25 cellular contexts compared by ENCODE assay signal in genomic region chr20:276620-277495, GRCh38. TPM values are rescaled to one million over a fixed set of nuclear protein-coding genes. Genes with fewer than 3 reads are reported as not detected.
"Had no signal": no experiment of that assay in that cellular context is flagged by ENCODE, and none has a peak within 500 bp of the region (broad histone marks: within the 10 kb centered on the region; RNA-seq: fewer than 3 reads in every experiment).

No MANE protein-coding gene starts in this region.

- H3K9me3 ChIP-seq: esophagus muscularis mucosa, gastrocnemius medialis, heart right ventricle, neutrophil, stomach had no signal

- DNase-seq: effector CD8-positive, alpha-beta T cell; gastrocnemius medialis; left ventricle myocardium superior; mesendoderm; nephron progenitor cell; small intestine; stimulated activated CD4-positive, alpha-beta T cell treated with anti-CD3 and anti-CD28 coated beads, Interleukin-12 subunit alpha, Interleukin-12 subunit beta, amount 100 ng/mL, for 4 hours; stimulated activated naive CD4-positive, alpha-beta T cell; stomach; substantia nigra; trophoblast cell had no signal

- H3K4me1 Mint-ChIP-seq: nephron progenitor cell had no signal

- H3K27ac ChIP-seq: coronary artery, epithelial cell of prostate, esophagus muscularis mucosa, gastrocnemius medialis, heart right ventricle, neutrophil, stomach had no signal

- H3K4me3 ChIP-seq: coronary artery, esophagus muscularis mucosa, gastrocnemius medialis, heart right ventricle, stomach had no signal

- H3K4me3 Mint-ChIP-seq: naive thymus-derived CD4-positive, alpha-beta T cell; nephron progenitor cell had no signal

- H3K9me3 Mint-ChIP-seq: nephron progenitor cell had no signal

- H3K27me3 ChIP-seq: esophagus muscularis mucosa, gastrocnemius medialis, heart right ventricle, neutrophil, stomach had no signal

- H3K4me1 ChIP-seq: esophagus muscularis mucosa, gastrocnemius medialis, heart right ventricle, stomach had no signal

- H3K27me3 Mint-ChIP-seq: naive thymus-derived CD4-positive, alpha-beta T cell had no signal

- ATAC-seq: gastrocnemius medialis; heart right ventricle; left ventricle myocardium superior; naive thymus-derived CD4-positive, alpha-beta T cell had no signal

RNA-seq across cellular contexts. Expression of gene DEFB132, which starts 19.3 kb away (rescaled TPM):
- total RNA-seq: chondrocyte; dermis microvascular lymphatic vessel endothelial cell; esophagus muscularis mucosa; fibroblast of villous mesenchyme; gastrocnemius medialis; left ventricle myocardium superior; lung microvascular endothelial cell; mononuclear cell; naive thymus-derived CD4-positive, alpha-beta T cell; osteoblast; pulmonary artery endothelial cell; stomach; urinary bladder had no signal

RNA-seq across cellular contexts. Expression of gene DEFB129, which starts 49.8 kb away (rescaled TPM):
- total RNA-seq: chondrocyte; dermis microvascular lymphatic vessel endothelial cell; esophagus muscularis mucosa; fibroblast of villous mesenchyme; gastrocnemius medialis; heart right ventricle; left ventricle myocardium superior; lung microvascular endothelial cell; mononuclear cell; naive thymus-derived CD4-positive, alpha-beta T cell; osteoblast; pulmonary artery endothelial cell; stomach; urinary bladder had no signal
